Comparison of ENCODE assay signal across 2 cellular contexts in the genomic region with DNA sequence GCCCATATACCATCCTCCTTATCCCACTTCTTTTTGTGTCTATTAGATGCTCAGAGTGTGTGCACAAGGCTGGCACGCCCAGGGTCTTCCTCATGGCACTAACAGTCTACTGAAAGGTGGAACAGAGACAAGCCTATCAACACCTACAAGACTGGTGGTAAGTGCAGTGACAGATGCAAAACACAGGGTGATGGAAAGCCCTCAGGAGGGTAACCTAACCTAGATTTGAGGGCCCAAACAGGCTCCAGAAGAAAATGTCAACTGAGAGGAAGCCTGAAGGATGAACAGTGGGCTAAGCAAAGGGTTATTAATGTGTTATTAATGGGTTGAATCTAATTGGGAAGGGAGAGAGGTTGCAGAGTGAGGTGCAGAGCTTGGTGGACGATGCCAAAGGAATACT.
TF ChIP-seq lines count a peak whose summit lies in the region.

No MANE protein-coding gene starts in this region.

TF ChIP-seq in SK-N-SH, 30 proteins besides CTCF, POLR2A, EP300 and RAD21:
- no peak for TF ChIP-seq MXI1 (IDR thresholded peaks at IDR 0.05; ENCODE audit: low read depth, low read length)
- no peak for TF ChIP-seq SIN3A (IDR thresholded peaks at IDR 0.05; ENCODE audit: borderline replicate concordance, low read depth, low read length)
- TF ChIP-seq, protein P1, sequence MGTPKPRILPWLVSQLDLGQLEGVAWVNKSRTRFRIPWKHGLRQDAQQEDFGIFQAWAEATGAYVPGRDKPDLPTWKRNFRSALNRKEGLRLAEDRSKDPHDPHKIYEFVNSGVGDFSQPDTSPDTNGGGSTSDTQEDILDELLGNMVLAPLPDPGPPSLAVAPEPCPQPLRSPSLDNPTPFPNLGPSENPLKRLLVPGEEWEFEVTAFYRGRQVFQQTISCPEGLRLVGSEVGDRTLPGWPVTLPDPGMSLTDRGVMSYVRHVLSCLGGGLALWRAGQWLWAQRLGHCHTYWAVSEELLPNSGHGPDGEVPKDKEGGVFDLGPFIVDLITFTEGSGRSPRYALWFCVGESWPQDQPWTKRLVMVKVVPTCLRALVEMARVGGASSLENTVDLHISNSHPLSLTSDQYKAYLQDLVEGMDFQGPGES (IDR thresholded peaks at IDR 0.05; ENCODE audit: low read depth, low read length) = no peak
- no peak for TF ChIP-seq GATA2 (CRISPR knock-in tag; IDR thresholded peaks at IDR 0.05)
- TF ChIP-seq RXRA (IDR thresholded peaks at IDR 0.05; ENCODE audit: borderline replicate concordance, low read depth) = no peak

TF ChIP-seq in SK-N-SH treated with all-trans-retinoic acid at 6 μM for 48 hours, 23 proteins besides CTCF, POLR2A, EP300 and RAD21:
- TF ChIP-seq ZC3H10 (CRISPR knock-in tag; IDR thresholded peaks at IDR 0.05) = no peak
- TF ChIP-seq TOX (CRISPR knock-in tag; IDR thresholded peaks at IDR 0.05; ENCODE audit: borderline replicate concordance) = no peak
- TF ChIP-seq, protein P2, sequence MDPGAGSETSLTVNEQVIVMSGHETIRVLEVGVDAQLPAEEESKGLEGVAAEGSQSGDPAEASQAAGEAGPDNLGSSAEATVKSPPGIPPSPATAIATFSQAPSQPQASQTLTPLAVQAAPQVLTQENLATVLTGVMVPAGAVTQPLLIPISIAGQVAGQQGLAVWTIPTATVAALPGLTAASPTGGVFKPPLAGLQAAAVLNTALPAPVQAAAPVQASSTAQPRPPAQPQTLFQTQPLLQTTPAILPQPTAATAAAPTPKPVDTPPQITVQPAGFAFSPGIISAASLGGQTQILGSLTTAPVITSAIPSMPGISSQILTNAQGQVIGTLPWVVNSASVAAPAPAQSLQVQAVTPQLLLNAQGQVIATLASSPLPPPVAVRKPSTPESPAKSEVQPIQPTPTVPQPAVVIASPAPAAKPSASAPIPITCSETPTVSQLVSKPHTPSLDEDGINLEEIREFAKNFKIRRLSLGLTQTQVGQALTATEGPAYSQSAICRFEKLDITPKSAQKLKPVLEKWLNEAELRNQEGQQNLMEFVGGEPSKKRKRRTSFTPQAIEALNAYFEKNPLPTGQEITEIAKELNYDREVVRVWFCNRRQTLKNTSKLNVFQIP (CRISPR knock-in tag; IDR thresholded peaks at IDR 0.05; ENCODE audit: borderline replicate concordance, low read depth) = no peak
- TF ChIP-seq SNAI2 (CRISPR knock-in tag; IDR thresholded peaks at IDR 0.05) = no peak
- TF ChIP-seq, protein P3, sequence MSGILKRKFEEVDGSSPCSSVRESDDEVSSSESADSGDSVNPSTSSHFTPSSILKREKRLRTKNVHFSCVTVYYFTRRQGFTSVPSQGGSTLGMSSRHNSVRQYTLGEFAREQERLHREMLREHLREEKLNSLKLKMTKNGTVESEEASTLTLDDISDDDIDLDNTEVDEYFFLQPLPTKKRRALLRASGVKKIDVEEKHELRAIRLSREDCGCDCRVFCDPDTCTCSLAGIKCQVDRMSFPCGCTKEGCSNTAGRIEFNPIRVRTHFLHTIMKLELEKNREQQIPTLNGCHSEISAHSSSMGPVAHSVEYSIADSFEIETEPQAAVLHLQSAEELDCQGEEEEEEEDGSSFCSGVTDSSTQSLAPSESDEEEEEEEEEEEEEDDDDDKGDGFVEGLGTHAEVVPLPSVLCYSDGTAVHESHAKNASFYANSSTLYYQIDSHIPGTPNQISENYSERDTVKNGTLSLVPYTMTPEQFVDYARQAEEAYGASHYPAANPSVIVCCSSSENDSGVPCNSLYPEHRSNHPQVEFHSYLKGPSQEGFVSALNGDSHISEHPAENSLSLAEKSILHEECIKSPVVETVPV (CRISPR knock-in tag; IDR thresholded peaks at IDR 0.05) = no peak
- TF ChIP-seq GLIS3 (CRISPR knock-in tag; IDR thresholded peaks at IDR 0.05) = no peak
- no peak for TF ChIP-seq TSHZ2 (CRISPR knock-in tag; IDR thresholded peaks at IDR 0.05)
- TF ChIP-seq TCF4 (CRISPR knock-in tag; IDR thresholded peaks at IDR 0.05; ENCODE audit: borderline replicate concordance) = no peak
- TF ChIP-seq RARB (CRISPR knock-in tag; IDR thresholded peaks at IDR 0.05) = no peak
- no peak for TF ChIP-seq PPARA (CRISPR knock-in tag; IDR thresholded peaks at IDR 0.05; ENCODE audit: borderline replicate concordance)
- no peak for TF ChIP-seq ZNF70 (CRISPR knock-in tag; IDR thresholded peaks at IDR 0.05)
- no peak for TF ChIP-seq ZFP3 (CRISPR knock-in tag; IDR thresholded peaks at IDR 0.05)
- no peak for TF ChIP-seq ISL1 (CRISPR knock-in tag; IDR thresholded peaks at IDR 0.05)
- TF ChIP-seq, protein P4, sequence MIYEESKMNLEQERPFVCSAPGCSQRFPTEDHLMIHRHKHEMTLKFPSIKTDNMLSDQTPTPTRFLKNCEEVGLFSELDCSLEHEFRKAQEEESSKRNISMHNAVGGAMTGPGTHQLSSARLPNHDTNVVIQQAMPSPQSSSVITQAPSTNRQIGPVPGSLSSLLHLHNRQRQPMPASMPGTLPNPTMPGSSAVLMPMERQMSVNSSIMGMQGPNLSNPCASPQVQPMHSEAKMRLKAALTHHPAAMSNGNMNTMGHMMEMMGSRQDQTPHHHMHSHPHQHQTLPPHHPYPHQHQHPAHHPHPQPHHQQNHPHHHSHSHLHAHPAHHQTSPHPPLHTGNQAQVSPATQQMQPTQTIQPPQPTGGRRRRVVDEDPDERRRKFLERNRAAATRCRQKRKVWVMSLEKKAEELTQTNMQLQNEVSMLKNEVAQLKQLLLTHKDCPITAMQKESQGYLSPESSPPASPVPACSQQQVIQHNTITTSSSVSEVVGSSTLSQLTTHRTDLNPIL (CRISPR knock-in tag; IDR thresholded peaks at IDR 0.05; ENCODE audit: low read depth) = no peak
- TF ChIP-seq OSR1 (CRISPR knock-in tag; IDR thresholded peaks at IDR 0.05) = no peak
- no peak for TF ChIP-seq ESRRG (CRISPR knock-in tag; IDR thresholded peaks at IDR 0.05)
